ENCODE assay signal across 8 cellular contexts in the genomic region with DNA sequence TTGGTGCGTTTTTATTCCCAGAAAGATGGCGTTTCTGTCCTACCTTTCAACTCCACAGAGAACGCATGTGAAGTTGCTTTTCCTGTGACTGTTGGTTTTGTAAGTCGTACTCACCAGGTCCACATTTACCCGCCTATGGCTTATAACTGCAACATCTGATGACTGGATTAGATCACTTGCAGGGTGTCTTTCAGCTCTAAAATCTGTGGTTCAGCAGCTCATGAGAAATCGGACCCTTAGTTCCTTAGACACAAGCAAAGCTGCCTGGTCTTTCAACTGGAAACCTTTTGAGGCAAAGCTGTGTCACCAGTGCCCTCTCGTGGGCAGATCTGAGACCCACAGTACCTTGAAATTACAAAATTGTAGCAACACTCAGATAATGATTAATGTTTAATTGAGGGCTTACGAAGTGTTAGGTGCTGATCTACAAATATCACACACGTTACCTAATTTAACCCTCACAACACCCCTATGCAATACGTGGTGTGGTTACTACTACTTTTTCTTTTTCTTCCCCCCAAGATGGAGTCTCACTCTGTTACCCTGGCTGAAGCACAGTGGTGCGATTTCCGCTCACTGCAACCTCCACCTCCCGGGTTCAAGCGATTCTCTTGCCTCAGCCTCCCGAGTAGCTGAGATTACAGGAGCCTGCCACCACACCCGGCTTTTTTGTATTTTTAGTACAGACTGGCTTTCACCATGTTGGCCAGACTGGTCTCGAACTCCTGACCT.
DNase-seq lines count a peak whose midpoint lies in the region; ATAC-seq and TF ChIP-seq lines count a peak whose summit lies in the region.

No MANE protein-coding gene starts in this region.

- intact Hi-C loops in prostate gland (cut with DNase I), result no loop called here

- H3K27me3 ChIP-seq in HL-60 (ENCODE audit: insufficient read depth, poor library complexity, severe bottlenecking) (no peaks in the 10 kb centered on the region), SJCRH30 (no peaks in the 10 kb centered on the region), prostate gland (replicated peaks; ENCODE audit: insufficient read depth) (no peaks in the 10 kb centered on the region)

- no peak for ATAC-seq in HG02798 (IDR thresholded peaks at IDR 0.05; ENCODE audit: poor library complexity, unreplicated experiment)

- no peaks in the 10 kb centered on the region for H3K4me1 ChIP-seq in SJCRH30
- no peaks in the 10 kb centered on the region for H3K4me1 ChIP-seq in prostate gland (replicated peaks)

- DNase-seq in EH (ENCODE audit: low read depth), result peak; percentile 66
- peak; percentile 82 to 85 for DNase-seq in HL-60 (ENCODE audit: low read depth in 1 of 2, low spot score in 1 of 2)
- DNase-seq in SJCRH30, result peak; percentile 32 to 68
- peak; percentile 85 for DNase-seq in activated effector memory CD4-positive, alpha-beta T cell treated with anti-CD3 and anti-CD28 coated beads, Interleukin-2, amount 50 U/mL, for 16 hours
- peak; percentile 45 for DNase-seq in foreskin melanocyte
- DNase-seq in prostate gland (ENCODE audit: low spot score), result peak; percentile 36
- peak; percentile 58 for DNase-seq in ureter (ENCODE audit: low spot score)

- no peak for TF ChIP-seq POLR2A in prostate gland (IDR thresholded peaks at IDR 0.05)

- WGBS in prostate gland, result 64% methylated on average over 17 of the region's 17 CpGs

- H3K9me3 ChIP-seq in SJCRH30 (replicated peaks), result no peaks in the 10 kb centered on the region; the same call in 1 of the 2 replicates
- H3K9me3 ChIP-seq in prostate gland, result no peaks in the 10 kb centered on the region

- H3K4me3 ChIP-seq in HL-60 (replicated peaks; ENCODE audit: insufficient read depth, low read length) (no peak overlapping the region), SJCRH30 (no peak overlapping the region), prostate gland (no peak overlapping the region)

- no peaks in the 10 kb centered on the region for H3K36me3 ChIP-seq in SJCRH30
- no peaks in the 10 kb centered on the region for H3K36me3 ChIP-seq in prostate gland

- H3K27ac ChIP-seq in HL-60 (replicated peaks), result peak overlapping the region; percentile 44
- no peak overlapping the region for H3K27ac ChIP-seq in SJCRH30
- H3K27ac ChIP-seq in prostate gland, result no peak overlapping the region

- peak; percentile 72 for TF ChIP-seq CTCF in HL-60 (IDR thresholded peaks at IDR 0.05; ENCODE audit: insufficient read depth, low read length)
- TF ChIP-seq CTCF in prostate gland (IDR thresholded peaks at IDR 0.05), result peak; percentile 33 to 63 (median 58)
